Comparison of ENCODE assay signal across 1 cellular context in the genomic region with DNA sequence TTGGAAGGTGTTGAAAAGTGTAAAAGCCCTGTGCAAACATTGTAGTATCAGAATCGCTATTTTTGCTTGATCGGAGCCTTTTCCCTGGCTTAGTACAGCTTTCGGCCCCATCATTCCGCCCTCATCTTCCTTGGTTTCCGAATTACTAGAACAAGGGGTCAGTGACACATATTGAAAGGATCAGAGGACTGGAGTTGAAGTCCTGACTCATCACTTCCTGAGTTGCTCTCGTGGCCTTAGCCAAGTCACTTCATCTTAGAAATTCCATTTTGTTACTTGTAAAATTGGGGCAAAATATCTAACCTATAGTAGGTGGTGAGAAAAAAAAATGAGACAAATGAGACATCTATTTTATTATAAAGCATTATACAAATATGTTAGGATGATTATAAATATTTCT.
A peak's percentile ranks its signal among the peaks of the same experiment; 100 is the strongest.
TF ChIP-seq lines count a peak whose summit lies in the region.

No MANE protein-coding gene starts in this region.

TF ChIP-seq in endothelial cell of umbilical vein, 7 proteins besides CTCF, POLR2A, EP300 and RAD21:
- peak; percentile 93 for TF ChIP-seq JUN (IDR thresholded peaks at IDR 0.05; ENCODE audit: borderline replicate concordance, insufficient read depth, insufficient read length, low read depth)
- TF ChIP-seq, protein P1, sequence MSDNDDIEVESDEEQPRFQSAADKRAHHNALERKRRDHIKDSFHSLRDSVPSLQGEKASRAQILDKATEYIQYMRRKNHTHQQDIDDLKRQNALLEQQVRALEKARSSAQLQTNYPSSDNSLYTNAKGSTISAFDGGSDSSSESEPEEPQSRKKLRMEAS (IDR thresholded peaks at IDR 0.05; ENCODE audit: insufficient read depth, insufficient read length), result no peak
- peak; percentile 73 for TF ChIP-seq POLR2AphosphoS5 (IDR thresholded peaks at IDR 0.05; ENCODE audit: insufficient read depth, low read depth, low read length)
- TF ChIP-seq FOS (IDR thresholded peaks at IDR 0.05; ENCODE audit: borderline replicate concordance, insufficient read depth, low read length), result peak; percentile 95
